In the genomic region with DNA sequence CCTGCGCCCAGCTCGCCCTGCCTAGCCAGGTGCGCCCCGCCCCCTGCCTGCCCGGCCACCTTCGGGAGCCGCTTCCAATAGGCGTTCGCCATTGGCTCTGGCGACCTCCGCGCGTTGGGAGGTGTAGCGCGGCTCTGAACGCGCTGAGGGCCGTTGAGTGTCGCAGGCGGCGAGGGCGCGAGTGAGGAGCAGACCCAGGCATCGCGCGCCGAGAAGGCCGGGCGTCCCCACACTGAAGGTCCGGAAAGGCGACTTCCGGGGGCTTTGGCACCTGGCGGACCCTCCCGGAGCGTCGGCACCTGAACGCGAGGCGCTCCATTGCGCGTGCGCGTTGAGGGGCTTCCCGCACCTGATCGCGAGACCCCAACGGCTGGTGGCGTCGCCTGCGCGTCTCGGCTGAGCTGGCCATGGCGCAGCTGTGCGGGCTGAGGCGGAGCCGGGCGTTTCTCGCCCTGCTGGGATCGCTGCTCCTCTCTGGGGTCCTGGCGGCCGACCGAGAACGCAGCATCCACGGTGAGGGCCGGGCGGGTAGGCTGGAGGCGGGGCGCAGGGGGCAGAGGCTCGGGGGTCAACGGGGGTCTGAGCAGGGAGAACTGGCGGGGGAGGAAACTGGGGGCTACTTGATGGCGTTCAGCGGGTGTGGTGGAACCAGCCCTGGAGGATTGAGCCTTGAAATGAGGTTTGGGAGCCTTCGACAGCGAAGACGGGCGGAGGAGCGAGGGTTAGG, we compare ENCODE assay signal across 8 cellular contexts. TPM values are rescaled to one million over a fixed set of nuclear protein-coding genes. Genes with fewer than 3 reads are reported as not detected.
DNase-seq lines count a peak whose midpoint lies in the region; ATAC-seq and TF ChIP-seq lines count a peak whose summit lies in the region.

Gene SPINT2, plus strand, starts transcription at position 88 of the 727 bp plus-strand sequence. Its CDS starts 320 bp downstream, at position 408.

- H4K20me1 ChIP-seq in H9 (ENCODE audit: control insufficient read depth, insufficient read depth, insufficient read length) = no peaks in the 10 kb centered on the region

- ATAC-seq in GM19467 (IDR thresholded peaks at IDR 0.05; ENCODE audit: unreplicated experiment) = no peak

- H3K79me2 ChIP-seq in H9 (ENCODE audit: insufficient read depth, low read length) = peaks cover 29% of the 10 kb centered on the region; the same call in 1 of the 2 replicates

- H3K4me3 ChIP-seq in Peyer's patch = peak within 1 kb of the TSS; percentile 48 to 85 (median 74)

- peaks cover 48 to 52% of the 10 kb centered on the region in 2 experiments for H3K4me1 Mint-ChIP-seq in H9
- peaks cover 50% of the 10 kb centered on the region for H3K4me1 Mint-ChIP-seq in brain

- H3K27me3 Mint-ChIP-seq in H9 (ENCODE audit: low read depth) (no peaks in the 10 kb centered on the region), brain (peaks cover 26% of the 10 kb centered on the region)

- H3K27ac ChIP-seq in C4-2B (peak within 1 kb of the TSS; percentile 94), H9 (ENCODE audit: insufficient read length, low read depth, low read length) (peak within 1 kb of the TSS; percentile 21), Peyer's patch (peak within 1 kb of the TSS; percentile 79 to 98 (median 86))

- H2AK5ac ChIP-seq in H9 (ENCODE audit: insufficient read length, low read length) = no peak within 1 kb of the TSS

- H2BK120ac ChIP-seq in H9 (ENCODE audit: low read depth, low read length, poor library complexity, severe bottlenecking) = no peak within 1 kb of the TSS

- no peaks in the 10 kb centered on the region; a peak in 2 of 5 replicates for H3K9me3 Mint-ChIP-seq in H9
- H3K9me3 Mint-ChIP-seq in brain = peaks cover 0 to 5% (median 0%) of the 10 kb centered on the region in 5 experiments

- no peak within 1 kb of the TSS for H2BK20ac ChIP-seq in H9 (ENCODE audit: low read depth, low read length, poor library complexity, severe bottlenecking)

- no peak within 1 kb of the TSS for H3K4ac ChIP-seq in H9 (ENCODE audit: low read depth, low read length)

- in situ Hi-C loops in ACHN (cut with HindIII; ENCODE audit: low pct_ligation_motif_present, low pct_unique_long_range_greater_than_20kb, low sequenced_read_pairs) = no loop called here

- H3K4me2 ChIP-seq in H9 (ENCODE audit: insufficient read depth, insufficient read length, low read length) = peak within 1 kb of the TSS; percentile 95

- peak within 1 kb of the TSS; percentile 96 to 100 for H3K4me3 Mint-ChIP-seq in H9
- H3K4me3 Mint-ChIP-seq in brain = peak within 1 kb of the TSS; percentile 84 to 90 (median 88)

- no peak within 1 kb of the TSS for H2AFZ ChIP-seq in H9 (ENCODE audit: low read length)

- H2BK5ac ChIP-seq in H9 (ENCODE audit: insufficient read length, low read length) = peak within 1 kb of the TSS; percentile 2

- H3K27ac Mint-ChIP-seq in H9 (peak within 1 kb of the TSS; percentile 98 to 99 (median 99)), brain (peak within 1 kb of the TSS; percentile 67 to 97 (median 87))

- TF ChIP-seq POLR2A in Peyer's patch (IDR thresholded peaks at IDR 0.05) = peak; percentile 99

- no peak within 1 kb of the TSS for H2BK12ac ChIP-seq in H9 (ENCODE audit: insufficient read length, low read depth, low read length)

- H3K9me3 ChIP-seq in H9 (ENCODE audit: control insufficient read depth, low read depth, low read length) (no peaks in the 10 kb centered on the region), Peyer's patch (no peaks in the 10 kb centered on the region)

- H4K5ac ChIP-seq in H9 (ENCODE audit: insufficient read length, low read depth, low read length) = no peak within 1 kb of the TSS

- no CpG with 5 or more reads among the region's 78 CpGs for WGBS in H9 (ENCODE audit: extremely low coverage, insufficient read length, low lambda C conversion rate)

- H3K4me1 ChIP-seq in H9 (ENCODE audit: insufficient read depth, low read length) (peaks cover 12% of the 10 kb centered on the region; the same call in 1 of the 2 replicates), Peyer's patch (peaks cover 0 to 15% (median 6%) of the 10 kb centered on the region in 4 donors)

- H3K36me3 ChIP-seq in Peyer's patch = no peaks in the 10 kb centered on the region

- no peak within 1 kb of the TSS for H4K91ac ChIP-seq in H9 (ENCODE audit: insufficient read length, low read depth, low read length)

- H3K9ac ChIP-seq in H9 (ENCODE audit: extremely low read depth, insufficient read length, low read length) = peak within 1 kb of the TSS; percentile 91

- DNase-seq in H9 = peak; percentile 93
- DNase-seq in Peyer's patch = no peak
- DNase-seq in iPS-NIHi7 (ENCODE audit: extremely low spot score) = peak; percentile 85
- DNase-seq in stimulated activated CD4-positive, alpha-beta T cell treated with anti-CD3 and anti-CD28 coated beads, Interleukin-2, amount 100 ng/mL, for 4 hours (ENCODE audit: low read depth) = peak; percentile 21
- DNase-seq in ACHN = no peak

- H3K23ac ChIP-seq in H9 (ENCODE audit: insufficient read length, low read depth, low read length) = no peak within 1 kb of the TSS

- H2BK15ac ChIP-seq in H9 (ENCODE audit: low read depth, low read length) = 0 out of 2 replicates have a peak within 1 kb of the TSS, but pooled peaks have one; percentile 41

- peak within 1 kb of the TSS; percentile 85 for H3K18ac ChIP-seq in H9 (ENCODE audit: insufficient read length, low read depth, low read length)

- TF ChIP-seq CTCF in C4-2B (conservative IDR thresholded peaks at IDR 0.05) (no peak), H9 (conservative IDR thresholded peaks at IDR 0.05) (no peak), Peyer's patch (IDR thresholded peaks at IDR 0.05) (peak in 2 of 6 experiments; percentile 1 to 14), brain (conservative IDR thresholded peaks at IDR 0.05) (no peak)

- H3K27me3 ChIP-seq in H9 (ENCODE audit: insufficient read depth, low read length) = no peaks in the 10 kb centered on the region
- H3K27me3 ChIP-seq in Peyer's patch = peaks cover 0 to 4% of the 10 kb centered on the region in 2 donors

- H3K79me1 ChIP-seq in H9 (ENCODE audit: insufficient read depth, low read depth, low read length, poor library complexity, severe bottlenecking) = peaks cover 6% of the 10 kb centered on the region

- H3K56ac ChIP-seq in H9 (ENCODE audit: insufficient read length, low read depth, low read length) = no peak within 1 kb of the TSS

- H3K23me2 ChIP-seq in H9 (ENCODE audit: insufficient read length, low read depth, low read length, poor library complexity, severe bottlenecking) = peaks cover 11% of the 10 kb centered on the region

- H3K14ac ChIP-seq in H9 (ENCODE audit: insufficient read depth, low read length) = peak within 1 kb of the TSS; percentile 89

- H4K8ac ChIP-seq in H9 (replicated peaks; ENCODE audit: insufficient read length, low read depth, low read length) = no peak within 1 kb of the TSS

- no peak within 1 kb of the TSS for H3T11ph ChIP-seq in H9 (ENCODE audit: low read length)

- H3K36me3 Mint-ChIP-seq in H9 (ENCODE audit: insufficient read depth in 1 of 3, low read depth in 3 of 3) (peaks cover 0 to 11% (median 5%) of the 10 kb centered on the region in 3 experiments; a peak in 2 of 7 replicates), brain (no peaks in the 10 kb centered on the region)

RNA-seq across cellular contexts. Expression of gene SPINT2, which starts in this region (rescaled TPM):
- total RNA-seq in H9 (2021) (283 and 287 TPM in 2 replicates), Peyer's patch (1,000 to 10,000 TPM in 2 of 4 donors, 100 to 1,000 TPM in 2; 158 to 1,321 (median 873) TPM)
- 385 TPM for polyA plus RNA-seq in brain (ENCODE audit: insufficient read depth, low read depth, low replicate concordance)

Comparison
In these comparisons a context has a peak if more than half of its experiments do, and no peak if none do; other contexts are left out.
1. H3K27ac ChIP-seq: peak in every context shown above with its lines; median percentile 94 in C4-2B; 86 in Peyer's patch; 21 in H9.
2. DNase-seq: peak in H9 (single experiment), iPS-NIHi7 (single experiment) and stimulated activated CD4-positive, alpha-beta T cell treated with anti-CD3 and anti-CD28 coated beads, Interleukin-2, amount 100 ng/mL, for 4 hours (single experiment); none in Peyer's patch (0 of 3) and ACHN (single experiment).